11 cellular contexts compared by ENCODE assay signal in the genomic region with DNA sequence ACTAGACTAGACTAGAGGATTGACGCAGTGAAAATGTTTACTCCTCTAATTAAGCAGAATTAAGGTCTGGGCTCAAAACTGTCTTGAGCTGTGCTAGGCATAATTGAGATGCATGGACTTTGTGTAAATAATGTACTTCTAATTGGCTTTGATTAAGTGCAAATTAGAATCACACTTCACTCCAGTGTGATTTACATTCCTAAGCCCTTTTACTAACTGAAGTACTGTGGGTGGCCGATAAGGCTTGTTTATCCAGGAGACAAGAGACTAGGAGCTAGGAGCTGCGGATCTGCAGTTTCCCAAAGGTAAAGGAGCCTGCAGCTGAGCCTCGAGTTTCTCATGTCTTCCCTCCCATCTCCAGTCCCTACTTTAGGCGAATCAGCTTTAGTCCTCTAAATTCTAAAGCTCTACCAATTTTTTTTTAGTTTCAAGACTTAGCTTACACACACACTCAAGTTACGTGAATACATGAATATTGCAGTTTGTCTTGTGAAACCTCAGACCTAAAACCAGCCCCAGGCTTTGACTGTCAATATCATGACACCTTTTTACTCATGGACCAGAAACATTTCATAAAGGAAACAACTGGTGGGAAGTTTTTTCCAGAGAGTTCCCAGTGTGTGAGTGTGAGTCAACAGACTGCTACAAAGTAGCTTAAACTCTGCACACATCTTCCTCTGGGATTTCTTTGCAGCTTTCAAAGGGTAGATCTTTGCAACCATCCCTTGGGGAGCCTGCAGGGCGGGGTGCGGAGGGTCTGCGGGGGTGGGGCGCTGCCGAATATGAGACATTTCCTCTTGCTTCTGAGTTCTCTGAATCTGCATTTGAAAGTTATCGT.
DNase-seq lines count a peak whose midpoint lies in the region; ATAC-seq lines count a peak whose summit lies in the region.
"Had no signal": no experiment of that assay in that cellular context is flagged by ENCODE, and none has a peak within 500 bp of the region (broad histone marks: within the 10 kb centered on the region; RNA-seq: fewer than 3 reads in every experiment).

No MANE protein-coding gene starts in this region.

- no peak overlapping the region for H3K4me3 Mint-ChIP-seq in stimulated activated naive CD8-positive, alpha-beta T cell treated with anti-CD3 and anti-CD28 coated beads, Interleukin-15, amount 100 ng/mL, for 72 hours

- no peaks in the 10 kb centered on the region for H3K9me3 Mint-ChIP-seq in stimulated activated naive CD8-positive, alpha-beta T cell treated with anti-CD3 and anti-CD28 coated beads, Interleukin-15, amount 100 ng/mL, for 72 hours

- DNase-seq in stimulated activated naive CD8-positive, alpha-beta T cell treated with anti-CD3 and anti-CD28 coated beads, Interleukin-15, Interleukin-2, amounts not matched to agents 100 U/mL and 50 U/mL, for 24 hours: no peak
- DNase-seq in stimulated activated naive CD8-positive, alpha-beta T cell treated with anti-CD3 and anti-CD28 coated beads, Interleukin-15, amount 100 ng/mL, for 72 hours: no peak
- DNase-seq in astrocyte of the hippocampus (ENCODE audit: low read depth, low spot score): peak; percentile 40
- DNase-seq in iPS-NIHi11 (ENCODE audit: low spot score): peak; percentile 55
- DNase-seq in inferior parietal cortex (ENCODE audit: extremely low spot score): no peak
- no peak for DNase-seq in effector CD8-positive, alpha-beta T cell (lab: John Stamatoyannopoulos, UW)
- no peak for DNase-seq in stimulated activated naive CD4-positive, alpha-beta T cell treated with Interleukin-2 at 50 U/mL for 16 hours (lab: John Stamatoyannopoulos, UW)
- DNase-seq: Caco-2, esophagus squamous epithelium, NCI-H1436 had no signal

- ATAC-seq in stimulated activated naive CD8-positive, alpha-beta T cell treated with anti-CD3 and anti-CD28 coated beads, Interleukin-15, Interleukin-2, amounts not matched to agents 100 U/mL and 50 U/mL, for 24 hours: peak; percentile 57
- no peak for ATAC-seq in stimulated activated naive CD8-positive, alpha-beta T cell treated with anti-CD3 and anti-CD28 coated beads, Interleukin-15, amount 100 ng/mL, for 72 hours
- ATAC-seq in GM19328 (IDR thresholded peaks at IDR 0.05; ENCODE audit: unreplicated experiment): no peak

- H3K27ac Mint-ChIP-seq in stimulated activated naive CD8-positive, alpha-beta T cell treated with anti-CD3 and anti-CD28 coated beads, Interleukin-15, amount 100 ng/mL, for 72 hours: no peak overlapping the region

- no peaks in the 10 kb centered on the region for H3K27me3 Mint-ChIP-seq in stimulated activated naive CD8-positive, alpha-beta T cell treated with anti-CD3 and anti-CD28 coated beads, Interleukin-15, amount 100 ng/mL, for 72 hours

- H3K4me1 Mint-ChIP-seq in stimulated activated naive CD8-positive, alpha-beta T cell treated with anti-CD3 and anti-CD28 coated beads, Interleukin-15, amount 100 ng/mL, for 72 hours: peaks cover 7% of the 10 kb centered on the region

Comparison
In these comparisons a context has a peak if more than half of its experiments do, and no peak if none do; other contexts are left out.
1. DNase-seq: peak in astrocyte of the hippocampus (single experiment) and iPS-NIHi11 (single experiment); none in stimulated activated naive CD8-positive, alpha-beta T cell treated with anti-CD3 and anti-CD28 coated beads, Interleukin-15, Interleukin-2, amounts not matched to agents 100 U/mL and 50 U/mL, for 24 hours (single experiment), stimulated activated naive CD8-positive, alpha-beta T cell treated with anti-CD3 and anti-CD28 coated beads, Interleukin-15, amount 100 ng/mL, for 72 hours (0 of 2), inferior parietal cortex (single experiment), effector CD8-positive, alpha-beta T cell (single experiment) and stimulated activated naive CD4-positive, alpha-beta T cell treated with Interleukin-2 at 50 U/mL for 16 hours (single experiment).